In genomic region chr2:20615466-20616241, GRCh38 we compare ENCODE assay signal across 1 cellular context.
TF ChIP-seq lines count a peak whose summit lies in the region.

No MANE protein-coding gene starts in this region.

TF ChIP-seq in HepG2, 621 proteins besides CTCF, POLR2A, EP300 and RAD21 (continued from another document and continues in another):
- no peak for TF ChIP-seq ELK4 (CRISPR knock-in tag; IDR thresholded peaks at IDR 0.05; ENCODE audit: borderline replicate concordance)
- TF ChIP-seq HOXA5 (CRISPR knock-in tag; IDR thresholded peaks at IDR 0.05) = no peak
- TF ChIP-seq KAT8 (CRISPR knock-in tag; IDR thresholded peaks at IDR 0.05) = 0 out of 2 replicates have a peak, but pooled peaks have one; percentile 19
- peak; percentile 84; the same call in 1 of the 2 replicates for TF ChIP-seq ZNF44 (CRISPR knock-in tag; IDR thresholded peaks at IDR 0.05)
- TF ChIP-seq NR0B2 (CRISPR knock-in tag; IDR thresholded peaks at IDR 0.05) = 0 out of 2 replicates have a peak, but pooled peaks have one; percentile 50
- peak; percentile 58; the same call in 1 of the 2 replicates for TF ChIP-seq ZNF274 (CRISPR knock-in tag; IDR thresholded peaks at IDR 0.05)
- peak; percentile 91 for TF ChIP-seq PPARG (CRISPR knock-in tag; conservative IDR thresholded peaks at IDR 0.05)
- peak; percentile 58; the same call in 1 of the 2 replicates for TF ChIP-seq NCOR1 (IDR thresholded peaks at IDR 0.05; ENCODE audit: borderline replicate concordance, low read length)
- TF ChIP-seq CBX5 (CRISPR knock-in tag; IDR thresholded peaks at IDR 0.05; ENCODE audit: borderline replicate concordance) = no peak; the same call in 1 of the 2 replicates
- TF ChIP-seq TBX3 (IDR thresholded peaks at IDR 0.05; ENCODE audit: borderline replicate concordance) = no peak
- peak; percentile 33; the same call in 1 of the 2 replicates for TF ChIP-seq SNAI1 (CRISPR knock-in tag; IDR thresholded peaks at IDR 0.05; ENCODE audit: borderline replicate concordance)
- no peak for TF ChIP-seq TOPORS (CRISPR knock-in tag; IDR thresholded peaks at IDR 0.05)
- TF ChIP-seq NCOA5 (CRISPR knock-in tag; IDR thresholded peaks at IDR 0.05) = no peak
- TF ChIP-seq ZNF333 (CRISPR knock-in tag; IDR thresholded peaks at IDR 0.05; ENCODE audit: borderline replicate concordance) = 0 out of 2 replicates have a peak, but pooled peaks have one; percentile 84
- TF ChIP-seq ZNF296 (CRISPR knock-in tag; conservative IDR thresholded peaks at IDR 0.05) = peak; percentile 95
- 0 out of 2 replicates have a peak, but pooled peaks have one; percentile 48 for TF ChIP-seq ZNF350 (CRISPR knock-in tag; IDR thresholded peaks at IDR 0.05; ENCODE audit: borderline replicate concordance, low read depth)
- peak; percentile 85; the same call in 1 of the 2 replicates for TF ChIP-seq BCL3 (CRISPR knock-in tag; IDR thresholded peaks at IDR 0.05)
- peak; percentile 73; the same call in 1 of the 2 replicates for TF ChIP-seq ZBTB20 (CRISPR knock-in tag; IDR thresholded peaks at IDR 0.05; ENCODE audit: borderline replicate concordance, low read depth)
- 0 out of 2 replicates have a peak, but pooled peaks have one; percentile 57 for TF ChIP-seq ZBTB7B (CRISPR knock-in tag; IDR thresholded peaks at IDR 0.05)
- TF ChIP-seq ZNF558 (CRISPR knock-in tag; IDR thresholded peaks at IDR 0.05; ENCODE audit: borderline replicate concordance) = no peak
- TF ChIP-seq ESRRA (CRISPR knock-in tag; IDR thresholded peaks at IDR 0.05; ENCODE audit: low read depth) = no peak
- peak; percentile 18; the same call in 1 of the 2 replicates for TF ChIP-seq ZNF609 (CRISPR knock-in tag; IDR thresholded peaks at IDR 0.05; ENCODE audit: borderline replicate concordance)
- TF ChIP-seq ZNF33B (CRISPR knock-in tag; IDR thresholded peaks at IDR 0.05) = 0 out of 2 replicates have a peak, but pooled peaks have one; percentile 21
- TF ChIP-seq HNF4A (CRISPR knock-in tag; IDR thresholded peaks at IDR 0.05) = peak; percentile 65; the same call in 1 of the 2 replicates
- no peak for TF ChIP-seq RNF2 (conservative IDR thresholded peaks at IDR 0.05; ENCODE audit: low read depth)
- TF ChIP-seq FOXK1 (CRISPR knock-in tag; IDR thresholded peaks at IDR 0.05; ENCODE audit: borderline replicate concordance, low read depth) = peak; percentile 49; the same call in 1 of the 2 replicates
- TF ChIP-seq SOX13 (IDR thresholded peaks at IDR 0.05) = no peak
- TF ChIP-seq SOX13 (CRISPR knock-in tag; conservative IDR thresholded peaks at IDR 0.05 in 1 of 2, IDR thresholded peaks at IDR 0.05 in 1 of 2) = peak in 1 of 2 experiments; percentile 66; a peak in 2 of 4 replicates
- TF ChIP-seq FOXP1 (IDR thresholded peaks at IDR 0.05) = no peak
- TF ChIP-seq FOXP1 (CRISPR knock-in tag; IDR thresholded peaks at IDR 0.05) = 0 out of 2 replicates have a peak, but pooled peaks have one; percentile 22
- TF ChIP-seq JUND (CRISPR knock-in tag; IDR thresholded peaks at IDR 0.05) = no peak
- TF ChIP-seq ZNF619 (CRISPR knock-in tag; IDR thresholded peaks at IDR 0.05) = 0 out of 2 replicates have a peak, but pooled peaks have one; percentile 19
- peak; percentile 39; the same call in 1 of the 2 replicates for TF ChIP-seq STAT6 (CRISPR knock-in tag; IDR thresholded peaks at IDR 0.05; ENCODE audit: borderline replicate concordance)
- TF ChIP-seq SOX6 (IDR thresholded peaks at IDR 0.05) = no peak
- peak; percentile 76 for TF ChIP-seq SOX6 (CRISPR knock-in tag; IDR thresholded peaks at IDR 0.05)
- no peak for TF ChIP-seq NBN (conservative IDR thresholded peaks at IDR 0.05)
- TF ChIP-seq BCL6 (CRISPR knock-in tag; IDR thresholded peaks at IDR 0.05) = peak; percentile 39; the same call in 1 of the 2 replicates
- TF ChIP-seq TEAD3 (CRISPR knock-in tag; optimal IDR thresholded peaks at IDR 0.05; ENCODE audit: borderline replicate concordance) = peak; percentile 84
- no peak for TF ChIP-seq ATF7 (IDR thresholded peaks at IDR 0.05)
- no peak for TF ChIP-seq ATF7 (CRISPR knock-in tag; IDR thresholded peaks at IDR 0.05)
- TF ChIP-seq ZUFSP (CRISPR knock-in tag; IDR thresholded peaks at IDR 0.05; ENCODE audit: borderline replicate concordance) = no peak
- no peak for TF ChIP-seq MEIS1 (CRISPR knock-in tag; IDR thresholded peaks at IDR 0.05; ENCODE audit: borderline replicate concordance)
- peak; percentile 67 for TF ChIP-seq SKI (IDR thresholded peaks at IDR 0.05; ENCODE audit: partially characterized antibody)
- TF ChIP-seq HNF4G (IDR thresholded peaks at IDR 0.05; ENCODE audit: borderline replicate concordance, low read depth, low read length) = peak; percentile 67; the same call in 1 of the 2 replicates
- peak; percentile 55; the same call in 1 of the 2 replicates for TF ChIP-seq HNF4G (CRISPR knock-in tag; IDR thresholded peaks at IDR 0.05; ENCODE audit: borderline replicate concordance, low read depth)
- 0 out of 4 replicates have a peak, but pooled peaks of 1 of the 2 experiments have one; percentile 41 for TF ChIP-seq HMGXB4 (CRISPR knock-in tag; IDR thresholded peaks at IDR 0.05; ENCODE audit: borderline replicate concordance in 1 of 2, low read depth in 1 of 2)
- peak; percentile 85 for TF ChIP-seq ZNF883 (CRISPR knock-in tag; IDR thresholded peaks at IDR 0.05; ENCODE audit: not compliant biosample characterization)
- TF ChIP-seq SP2 (CRISPR knock-in tag; IDR thresholded peaks at IDR 0.05) = no peak
- peak; percentile 34; the same call in 1 of the 2 replicates for TF ChIP-seq ZBTB38 (CRISPR knock-in tag; IDR thresholded peaks at IDR 0.05)
- peak; percentile 29; the same call in 1 of the 2 replicates for TF ChIP-seq ZNF563 (CRISPR knock-in tag; IDR thresholded peaks at IDR 0.05)
- peak; percentile 54; the same call in 1 of the 2 replicates for TF ChIP-seq ZNF710 (CRISPR knock-in tag; IDR thresholded peaks at IDR 0.05; ENCODE audit: borderline replicate concordance)
- TF ChIP-seq ZMYM3 (CRISPR knock-in tag; IDR thresholded peaks at IDR 0.05) = peak; percentile 46; the same call in 1 of the 2 replicates
- TF ChIP-seq ZNF768 (CRISPR knock-in tag; IDR thresholded peaks at IDR 0.05) = peak; percentile 75
- no peak for TF ChIP-seq ZFYVE20 (CRISPR knock-in tag; IDR thresholded peaks at IDR 0.05; ENCODE audit: borderline replicate concordance, low read depth)
